Comparison of ENCODE assay signal across 29 cellular contexts in genomic region chr16:66065869-66066403, GRCh38.
"Had no signal": no experiment of that assay in that cellular context is flagged by ENCODE, and none has a peak within 500 bp of the region (broad histone marks: within the 10 kb centered on the region; RNA-seq: fewer than 3 reads in every experiment).

No MANE protein-coding gene starts in this region.

- H3K36me3 ChIP-seq: esophagus squamous epithelium, gastroesophageal sphincter, sigmoid colon, WERI-Rb-1 had no signal

- FAIRE-seq: TTC549 had no signal

- ATAC-seq: activated CD4-positive, CD25-positive, alpha-beta regulatory T cell treated with anti-CD3 and anti-CD28 coated beads, Interleukin-2, amount 50 U/mL, for 24 hours; gastroesophageal sphincter; natural killer cell; stimulated activated naive CD8-positive, alpha-beta T cell treated with anti-CD3 and anti-CD28 coated beads, Interleukin-15, Interleukin-2, amounts not matched to agents 100 U/mL and 50 U/mL, for 24 hours had no signal

- DNase-seq: activated CD4-positive, alpha-beta memory T cell treated with anti-CD3 and anti-CD28 coated beads for 36 hours; activated CD4-positive, alpha-beta T cell treated with anti-CD3 and anti-CD28 coated beads for 48 hours; activated CD8-positive, alpha-beta memory T cell treated with anti-CD3 and anti-CD28 coated beads, Interleukin-2, amount 50 U/mL, for 4 hours; activated gamma-delta T cell; activated naive CD4-positive, alpha-beta T cell treated with anti-CD3 and anti-CD28 coated beads, Interleukin-2, amount 10 ng/mL, durations not matched to agents 7 days and 5 days; activated T-cell treated with anti-CD3 and anti-CD28 coated beads, Interleukin-2, amount 50 U/mL, for 1 hour; amygdala; central memory CD4-positive, alpha-beta T cell; dermis blood vessel endothelial cell; effector CD4-positive, alpha-beta T cell; esophagus squamous epithelium; islet precursor cell; midbrain; natural killer cell; sigmoid colon; SK-N-SH; stimulated activated CD4-positive, alpha-beta T cell treated with anti-CD3 and anti-CD28 coated beads, Interleukin-4, amount 100 ng/mL, for 1 hour; stimulated activated naive CD8-positive, alpha-beta T cell treated with anti-CD3 and anti-CD28 coated beads, Interleukin-15, Interleukin-2, amounts not matched to agents 100 U/mL and 50 U/mL, for 24 hours; SW 1271; T-helper 9 cell; WERI-Rb-1 had no signal

- H3K27me3 ChIP-seq: esophagus squamous epithelium, gastroesophageal sphincter, hepatocyte, sigmoid colon had no signal

- H3K36me3 Mint-ChIP-seq: activated CD4-positive, alpha-beta memory T cell treated with anti-CD3 and anti-CD28 coated beads for 36 hours; activated naive CD4-positive, alpha-beta T cell treated with anti-CD3 and anti-CD28 coated beads, Interleukin-2, amount 10 ng/mL, durations not matched to agents 7 days and 5 days; memory B cell; natural killer cell; type B pancreatic cell had no signal

- H3K4me3 Mint-ChIP-seq: activated CD4-positive, alpha-beta memory T cell treated with anti-CD3 and anti-CD28 coated beads for 36 hours; activated naive CD4-positive, alpha-beta T cell treated with anti-CD3 and anti-CD28 coated beads, Interleukin-2, amount 10 ng/mL, durations not matched to agents 7 days and 5 days; memory B cell; natural killer cell; T-helper 1 cell treated with Interleukin-12 subunit alpha and Interleukin-12 subunit beta and Interleukin-4 antibody, amounts not matched to agents 30 μg/mL and 1 μg/mL, for 36 hours; type B pancreatic cell had no signal

- H3K4me1 Mint-ChIP-seq: activated naive CD4-positive, alpha-beta T cell treated with anti-CD3 and anti-CD28 coated beads, Interleukin-2, amount 10 ng/mL, durations not matched to agents 7 days and 5 days; memory B cell; natural killer cell had no signal

- H3K9me3 ChIP-seq: esophagus squamous epithelium, gastroesophageal sphincter, sigmoid colon, SK-N-SH had no signal

- H3K9me3 Mint-ChIP-seq: activated CD4-positive, alpha-beta memory T cell treated with anti-CD3 and anti-CD28 coated beads for 36 hours; activated naive CD4-positive, alpha-beta T cell treated with anti-CD3 and anti-CD28 coated beads, Interleukin-2, amount 10 ng/mL, durations not matched to agents 7 days and 5 days; natural killer cell; T-helper 1 cell treated with Interleukin-12 subunit alpha and Interleukin-12 subunit beta and Interleukin-4 antibody, amounts not matched to agents 30 μg/mL and 1 μg/mL, for 36 hours; type B pancreatic cell had no signal

- H3K27me3 Mint-ChIP-seq: activated naive CD4-positive, alpha-beta T cell treated with anti-CD3 and anti-CD28 coated beads, Interleukin-2, amount 10 ng/mL, durations not matched to agents 7 days and 5 days had no signal

- H3K9ac ChIP-seq: SK-N-SH had no signal

- H3K27ac ChIP-seq: epithelial cell of prostate, esophagus squamous epithelium, hepatocyte, sigmoid colon, WERI-Rb-1 had no signal

- H3K4me3 ChIP-seq: esophagus squamous epithelium, gastroesophageal sphincter, hepatocyte, sigmoid colon had no signal

- H3K27ac Mint-ChIP-seq: activated CD4-positive, alpha-beta memory T cell treated with anti-CD3 and anti-CD28 coated beads for 36 hours; activated naive CD4-positive, alpha-beta T cell treated with anti-CD3 and anti-CD28 coated beads, Interleukin-2, amount 10 ng/mL, durations not matched to agents 7 days and 5 days; memory B cell; natural killer cell; T-helper 1 cell treated with Interleukin-12 subunit alpha and Interleukin-12 subunit beta and Interleukin-4 antibody, amounts not matched to agents 30 μg/mL and 1 μg/mL, for 36 hours; type B pancreatic cell had no signal
